In the genomic region with DNA sequence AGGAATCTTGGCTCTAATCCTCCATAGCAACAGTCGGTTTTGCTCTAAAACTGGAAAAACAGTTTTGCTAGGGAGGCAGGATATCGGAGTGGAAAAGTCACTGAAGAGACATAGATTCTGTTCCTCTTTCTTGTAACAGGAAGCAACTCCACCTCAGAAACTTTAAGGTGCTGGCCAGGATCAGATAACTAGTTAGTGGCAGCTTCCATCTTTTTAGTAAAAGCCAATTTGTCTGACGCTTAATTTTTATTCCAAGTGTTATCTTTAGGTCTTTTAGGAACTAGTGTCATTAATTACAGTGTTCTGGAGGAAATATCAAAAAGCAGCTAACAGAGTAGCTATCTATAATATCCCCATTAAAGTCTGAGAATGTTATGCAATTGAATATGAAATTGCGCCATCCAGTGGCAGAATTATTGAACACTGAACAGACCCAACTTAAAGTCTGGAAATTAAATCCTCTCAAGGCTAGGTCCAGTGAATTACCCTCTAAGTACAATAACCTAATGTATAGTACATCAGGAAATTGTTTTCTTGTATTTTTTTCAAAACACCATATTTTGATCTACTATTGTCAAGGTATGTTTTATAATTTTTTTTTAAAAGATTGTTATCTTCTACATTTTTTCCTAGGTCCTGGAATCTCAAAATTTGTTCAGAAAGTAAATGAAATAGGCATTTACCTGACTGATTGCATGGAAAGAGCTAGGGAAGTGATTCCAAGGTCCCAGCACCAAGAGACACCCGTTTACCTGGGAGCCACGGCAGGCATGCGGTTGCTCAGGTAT, we compare ENCODE assay signal across 8 cellular contexts.
DNase-seq lines count a peak whose midpoint lies in the region; ATAC-seq, FAIRE-seq and TF ChIP-seq lines count a peak whose summit lies in the region.

No MANE protein-coding gene starts in this region.

- peak; percentile 66 to 68 for TF ChIP-seq RAD21 in A549 (conservative IDR thresholded peaks at IDR 0.05 in 1 of 2, IDR thresholded peaks at IDR 0.05 in 1 of 2)
- TF ChIP-seq RAD21 in GM12878 (IDR thresholded peaks at IDR 0.05; ENCODE audit: insufficient read depth, low read depth, low read length): peak; percentile 77

- ATAC-seq in A549 (peak; percentile 65 to 85; a peak in 4 of 6 replicates), HG03139 (IDR thresholded peaks at IDR 0.05; ENCODE audit: unreplicated experiment) (peak; percentile 48), GM12878 (peak; percentile 53)

- no peak overlapping the region for H2AFZ ChIP-seq in GM12878 (ENCODE audit: control insufficient read depth, low read depth, low read length)

- H3K4me1 ChIP-seq in A549: no peaks in the 10 kb centered on the region
- peaks cover 42% of the 10 kb centered on the region for H3K4me1 ChIP-seq in GM12878 (ENCODE audit: control insufficient read depth, insufficient read depth, low read length)
- H3K4me1 ChIP-seq in iPS DF 6.9 (ENCODE audit: control insufficient read depth, insufficient read depth, low read length): no peaks in the 10 kb centered on the region
- peaks cover 0 to 2% of the 10 kb centered on the region in 2 donors for H3K4me1 ChIP-seq in small intestine (ENCODE audit: control insufficient read depth in 2 of 2, insufficient read depth in 1 of 2, low read depth in 1 of 2, low read length in 1 of 2)

- BruUV-seq in GM12878 (replicated peaks; lab: Mats Ljungman, UMichigan): no TSS peak

- H3K79me2 ChIP-seq in GM12878 (ENCODE audit: control insufficient read depth, insufficient read depth, low read length): peaks cover 37% of the 10 kb centered on the region

- 22% methylated on average over 7 of the region's 7 CpGs for WGBS in A549 (ENCODE audit: missing lambda C conversion rate)
- WGBS in GM12878 (ENCODE audit: insufficient coverage, insufficient replicate concordance, low lambda C conversion rate, missing lambda C conversion rate): 37% methylated on average over 7 of the region's 7 CpGs
- no CpG with 5 or more reads among the region's 7 CpGs for WGBS in iPS DF 6.9 (ENCODE audit: insufficient coverage, insufficient read length)
- 34 to 40% (median 35%) methylated on average over 7 of the region's 7 CpGs for WGBS in small intestine, 3 donors

- RAD21 ChIA-PET in GM12878 (lab: Charles Lee; ENCODE audit: unreplicated experiment): interaction anchor here (0.8 to 17.3 kb wide), 20 partner anchors 10 to 205 kb away, joined by 3 to 374 read pairs (median 4); a partner anchor contains a TSS

- H3K27me3 ChIP-seq in GM12878 (replicated peaks in 1 of 2; ENCODE audit: control insufficient read depth in 2 of 2, insufficient read depth in 2 of 2, low read length in 1 of 2) (no peaks in the 10 kb centered on the region), iPS DF 6.9 (ENCODE audit: control insufficient read depth, insufficient read depth, low read length) (no peaks in the 10 kb centered on the region), small intestine (ENCODE audit: control insufficient read depth in 2 of 2, insufficient read depth in 2 of 2, low read length in 2 of 2) (no peaks in the 10 kb centered on the region)

- intact Hi-C loops in GM12878 (cut with micrococcal nuclease; ENCODE audit: unreplicated experiment): loop anchor here (1.0 kb wide), 1 partner anchor 148 kb away; no protein-coding TSS in a partner anchor

- POLR2A ChIA-PET in A549 (lab: Yijun Ruan, JAX): interaction anchor here (1.2 kb wide), 1 partner anchor 148 kb away, joined by 3 read pairs; a partner anchor contains a TSS
- POLR2A ChIA-PET in GM12878 (lab: Charles Lee): interaction anchor here (2.8 to 18.0 kb wide), 5 partner anchors 11 to 148 kb away, joined by 25 to 451 read pairs (median 176); a partner anchor contains a TSS

- H4K20me1 ChIP-seq in GM12878 (ENCODE audit: control insufficient read depth, insufficient read depth): no peaks in the 10 kb centered on the region

- no peak overlapping the region for H3K9ac ChIP-seq in GM12878 (ENCODE audit: control insufficient read depth, insufficient read depth, low read length)

- FAIRE-seq in A549 (lab: Jason Lieb, UNC) (no peak), GM12878 (lab: Jason Lieb, UNC) (peak; percentile 62), small intestine (lab: Jason Lieb, UNC) (peak; percentile 15)

- CTCF ChIA-PET in A549 (lab: Yijun Ruan, JAX): interaction anchor here (0.6 to 7.9 kb wide), 9 partner anchors 10 to 200 kb away, joined by 3 to 79 read pairs (median 3); a partner anchor contains a TSS
- CTCF ChIA-PET in GM12878 (lab: Yijun Ruan, JAX): interaction anchor here (0.6 to 13.6 kb wide), 36 partner anchors 9 to 420 kb away, joined by 3 to 337 read pairs (median 5); a partner anchor contains a TSS

- TF ChIP-seq POLR2A in A549 (IDR thresholded peaks at IDR 0.05; ENCODE audit: low read length): no peak
- no peak for TF ChIP-seq POLR2A in GM12878 (IDR thresholded peaks at IDR 0.05; ENCODE audit: low read depth, low read length)

- H3K4me2 ChIP-seq in A549 (no peak overlapping the region), GM12878 (ENCODE audit: control insufficient read depth, insufficient read depth) (peak overlapping the region; percentile 45; the same call in 1 of the 2 replicates)

- peaks cover 21 to 30% of the 10 kb centered on the region in 2 experiments for H3K36me3 ChIP-seq in GM12878 (ENCODE audit: control insufficient read depth in 2 of 2, insufficient read depth in 2 of 2, low read length in 1 of 2)
- no peaks in the 10 kb centered on the region for H3K36me3 ChIP-seq in iPS DF 6.9 (ENCODE audit: control insufficient read depth, insufficient read depth, low read length)
- no peaks in the 10 kb centered on the region for H3K36me3 ChIP-seq in small intestine (ENCODE audit: control insufficient read depth in 2 of 2, insufficient read depth in 2 of 2, low read length in 2 of 2)

- SMC1A ChIA-PET in GM12878 (lab: Charles Lee; ENCODE audit: uncharacterized antibody, unreplicated experiment): interaction anchor here (0.6 to 25.1 kb wide), 21 partner anchors 11 to 536 kb away, joined by 3 to 795 read pairs (median 5); a partner anchor contains a TSS

- TF ChIP-seq CTCF in A549 (IDR thresholded peaks at IDR 0.05) (peak; percentile 66), GM12878 (IDR thresholded peaks at IDR 0.05 in 2 of 3, conservative IDR thresholded peaks at IDR 0.05 in 1 of 3; ENCODE audit: control insufficient read depth in 2 of 3, extremely low read depth in 1 of 3, insufficient read depth in 1 of 3, low read depth in 3 of 3, low read length in 3 of 3) (peak; percentile 37 to 71 (median 58); a peak in 4 of 6 replicates)

- no peaks in the 10 kb centered on the region for H3K9me3 ChIP-seq in A549
- no peaks in the 10 kb centered on the region for H3K9me3 ChIP-seq in GM12878 (replicated peaks; ENCODE audit: control insufficient read depth, insufficient read depth, low read length)
- no peaks in the 10 kb centered on the region for H3K9me3 ChIP-seq in iPS DF 6.9 (ENCODE audit: control insufficient read depth, insufficient read depth, low read length)
- no peaks in the 10 kb centered on the region for H3K9me3 ChIP-seq in small intestine (ENCODE audit: control insufficient read depth, low read depth)

- H3K27ac ChIP-seq in A549 (no peak overlapping the region), GM12878 (ENCODE audit: control insufficient read depth, insufficient read depth) (peak overlapping the region; percentile 98), iPS DF 6.9 (ENCODE audit: low read length) (no peak overlapping the region), small intestine (ENCODE audit: low read depth in 1 of 2, low read length in 1 of 2) (peak overlapping the region in 1 of 2 donors; percentile 52)

- in situ Hi-C loops in GM12878 (cut with MboI): loop anchor here (5.0 kb wide), 1 partner anchor 150 kb away; a partner anchor contains a TSS

- no peak for TF ChIP-seq EP300 in A549 (IDR thresholded peaks at IDR 0.05)
- peak in 1 of 2 experiments; percentile 45; a peak in 1 of 4 replicates for TF ChIP-seq EP300 in GM12878 (IDR thresholded peaks at IDR 0.05; ENCODE audit: borderline replicate concordance in 1 of 2, control insufficient read depth in 1 of 2, low read depth in 2 of 2, low read length in 2 of 2)

- H3K4me3 ChIP-seq in A549 (no peak overlapping the region), GM12878 (no peak overlapping the region), iPS DF 6.9 (ENCODE audit: low read length) (no peak overlapping the region), small intestine (ENCODE audit: low read depth in 1 of 2, low read length in 2 of 2) (no peak overlapping the region)

- DNase-seq in A549 (ENCODE audit: low read depth in 1 of 2, low spot score in 1 of 2) (peak; percentile 35 to 56), EL (peak; percentile 64), OCI-M2 (lab: John Stamatoyannopoulos, UW; ENCODE audit: unreplicated experiment) (peak; percentile 77), GM12878 (ENCODE audit: low read depth, low spot score) (no peak), iPS DF 6.9 (ENCODE audit: low read depth, low spot score) (peak; percentile 27), small intestine (peak; percentile 60), GM19238 (ENCODE audit: insufficient read length, low spot score) (no peak)

TF ChIP-seq in A549, 52 proteins besides CTCF, POLR2A, EP300 and RAD21 (continues in another document):
- TF ChIP-seq POLR2AphosphoS2 (conservative IDR thresholded peaks at IDR 0.05; ENCODE audit: low read length): no peak
- no peak for TF ChIP-seq JUN (IDR thresholded peaks at IDR 0.05)
- TF ChIP-seq GATA3 (IDR thresholded peaks at IDR 0.05; ENCODE audit: borderline replicate concordance): no peak
- TF ChIP-seq KDM5A (IDR thresholded peaks at IDR 0.05): no peak
- TF ChIP-seq CHD2 (IDR thresholded peaks at IDR 0.05; ENCODE audit: low read length, partially characterized antibody): no peak
- no peak for TF ChIP-seq RCOR1 (IDR thresholded peaks at IDR 0.05; ENCODE audit: low read depth, low read length)
- no peak for TF ChIP-seq FOSB (CRISPR knock-in tag; IDR thresholded peaks at IDR 0.05)
- TF ChIP-seq CBX2 (IDR thresholded peaks at IDR 0.05; ENCODE audit: borderline replicate concordance, low read depth): no peak
- TF ChIP-seq CEBPB (IDR thresholded peaks at IDR 0.05): peak in 1 of 2 experiments; percentile 84; a peak in 2 of 4 replicates
- TF ChIP-seq HOXB5 (CRISPR knock-in tag; IDR thresholded peaks at IDR 0.05): no peak

TF ChIP-seq in GM12878, 131 proteins besides CTCF, POLR2A, EP300 and RAD21 (continues in another document):
- TF ChIP-seq CEBPB (IDR thresholded peaks at IDR 0.05; ENCODE audit: borderline replicate concordance in 1 of 2, low read depth in 2 of 2, low read length in 2 of 2) (no peak), MTA2 (IDR thresholded peaks at IDR 0.05; ENCODE audit: low read depth) (peak; percentile 65), EED (IDR thresholded peaks at IDR 0.05; ENCODE audit: low read depth) (peak; percentile 90)
- TF ChIP-seq, protein P1, sequence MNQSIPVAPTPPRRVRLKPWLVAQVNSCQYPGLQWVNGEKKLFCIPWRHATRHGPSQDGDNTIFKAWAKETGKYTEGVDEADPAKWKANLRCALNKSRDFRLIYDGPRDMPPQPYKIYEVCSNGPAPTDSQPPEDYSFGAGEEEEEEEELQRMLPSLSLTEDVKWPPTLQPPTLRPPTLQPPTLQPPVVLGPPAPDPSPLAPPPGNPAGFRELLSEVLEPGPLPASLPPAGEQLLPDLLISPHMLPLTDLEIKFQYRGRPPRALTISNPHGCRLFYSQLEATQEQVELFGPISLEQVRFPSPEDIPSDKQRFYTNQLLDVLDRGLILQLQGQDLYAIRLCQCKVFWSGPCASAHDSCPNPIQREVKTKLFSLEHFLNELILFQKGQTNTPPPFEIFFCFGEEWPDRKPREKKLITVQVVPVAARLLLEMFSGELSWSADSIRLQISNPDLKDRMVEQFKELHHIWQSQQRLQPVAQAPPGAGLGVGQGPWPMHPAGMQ (IDR thresholded peaks at IDR 0.05; ENCODE audit: borderline replicate concordance): no peak

Comparison
In these comparisons a context has a peak if more than half of its experiments do, and no peak if none do; other contexts are left out.
1. DNase-seq: peak in A549 (2 of 2), EL (single experiment), OCI-M2 (single experiment), iPS DF 6.9 (single experiment) and small intestine (single experiment); none in GM12878 (single experiment) and GM19238 (single experiment).
2. Peak in every context shown above with its lines, with median percentiles within 50 percentile points of each other: ATAC-seq.